11 cellular contexts compared by ENCODE assay signal in the genomic region with DNA sequence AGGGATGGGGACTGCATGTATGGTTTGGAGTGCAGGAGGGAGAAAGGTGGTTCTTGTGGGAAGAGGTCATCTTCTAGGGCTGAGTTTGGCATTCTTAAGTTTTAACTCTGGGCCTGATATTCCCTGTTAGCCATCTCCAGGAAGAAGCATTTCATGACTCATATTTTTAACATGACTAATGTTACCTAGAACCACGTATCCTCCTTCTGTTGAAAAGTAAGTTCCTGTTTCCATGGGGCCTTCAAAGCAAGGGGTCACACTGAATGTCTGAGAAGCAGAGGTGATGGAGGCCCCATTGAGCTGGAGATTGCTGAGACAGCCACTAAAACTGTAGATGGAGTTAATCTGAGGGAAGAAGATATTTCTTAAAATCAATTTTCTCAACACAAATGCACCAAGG. TPM values are rescaled to one million over a fixed set of nuclear protein-coding genes. Genes with fewer than 3 reads are reported as not detected.
DNase-seq lines count a peak whose midpoint lies in the region; ATAC-seq and FAIRE-seq lines count a peak whose summit lies in the region.
"Had no signal": no experiment of that assay in that cellular context is flagged by ENCODE, and none has a peak within 500 bp of the region (broad histone marks: within the 10 kb centered on the region; RNA-seq: fewer than 3 reads in every experiment).

No MANE protein-coding gene starts in this region.

- H3K79me1 ChIP-seq in neuronal stem cell (ENCODE audit: low read depth, low read length), result no peaks in the 10 kb centered on the region

- no peaks in the 10 kb centered on the region for H3K27me3 ChIP-seq in neuronal stem cell (ENCODE audit: control insufficient read depth in 3 of 3, insufficient read depth in 3 of 3, low read depth in 1 of 3, low read length in 3 of 3)
- H3K27me3 ChIP-seq: BLaER1 had no signal

- peak overlapping the region in 1 of 2 donors; percentile 78 for H3K27ac Mint-ChIP-seq in activated naive CD4-positive, alpha-beta T cell treated with anti-CD3 and anti-CD28 coated beads, Interleukin-2, amount 50 U/mL, for 72 hours

- H3K4me1 ChIP-seq in neuronal stem cell (ENCODE audit: control insufficient read depth in 2 of 2, insufficient read depth in 1 of 2, low read depth in 1 of 2, low read length in 2 of 2), result peaks cover 0 to 2% of the 10 kb centered on the region in 2 donors
- H3K4me1 ChIP-seq: BLaER1, psoas muscle had no signal

- peak; percentile 67 to 89 for ATAC-seq in activated naive CD4-positive, alpha-beta T cell treated with anti-CD3 and anti-CD28 coated beads, Interleukin-2, amount 50 U/mL, for 72 hours
- ATAC-seq in esophagus mucosa (peak; percentile 38), HG02623 (IDR thresholded peaks at IDR 0.05; ENCODE audit: unreplicated experiment) (no peak), GM21737 (IDR thresholded peaks at IDR 0.05; ENCODE audit: unreplicated experiment) (no peak)
- ATAC-seq: psoas muscle had no signal

- H2AFZ ChIP-seq in neuronal stem cell (ENCODE audit: low read length), result no peak overlapping the region

- no peak overlapping the region for H3K9ac ChIP-seq in neuronal stem cell (ENCODE audit: low read depth, low read length, poor library complexity)
- H3K9ac ChIP-seq: BLaER1 had no signal

- WGBS in neuronal stem cell (ENCODE audit: extremely low coverage in 2 of 2, insufficient read length in 2 of 2, insufficient replicate concordance in 1 of 2), 2 donors, result no CpG with 5 or more reads among the region's 1 CpG

- no peaks in the 10 kb centered on the region for H3K9me3 ChIP-seq in neuronal stem cell (replicated peaks in 1 of 2; ENCODE audit: control insufficient read depth in 2 of 2, insufficient read depth in 1 of 2, low read depth in 1 of 2, low read length in 2 of 2)
- H3K9me3 ChIP-seq: BLaER1, psoas muscle had no signal

- H2BK12ac ChIP-seq in neuronal stem cell (ENCODE audit: low read length), result no peak overlapping the region

- no peaks in the 10 kb centered on the region for H3K36me3 ChIP-seq in neuronal stem cell (replicated peaks in 1 of 2; ENCODE audit: control insufficient read depth in 2 of 2, insufficient read depth in 2 of 2, low read length in 2 of 2)
- H3K36me3 ChIP-seq: BLaER1 had no signal

- no peak overlapping the region for H4K91ac ChIP-seq in neuronal stem cell (ENCODE audit: low read depth, low read length, poor library complexity)

- no peak overlapping the region for H3K4me2 ChIP-seq in neuronal stem cell (ENCODE audit: insufficient read depth, low read length, poor library complexity, severe bottlenecking)
- H3K4me2 ChIP-seq: BLaER1 had no signal

- no peak overlapping the region for H3K4ac ChIP-seq in neuronal stem cell (ENCODE audit: low read length)

- H3K27ac ChIP-seq in neuronal stem cell (replicated peaks; ENCODE audit: low read length), result no peak overlapping the region
- H3K27ac ChIP-seq: BLaER1, psoas muscle had no signal

- H3K18ac ChIP-seq in neuronal stem cell (ENCODE audit: low read length), result no peak overlapping the region

- H4K8ac ChIP-seq in neuronal stem cell (ENCODE audit: low read depth, low read length), result no peak overlapping the region

- no peak for DNase-seq in activated naive CD4-positive, alpha-beta T cell treated with anti-CD3 and anti-CD28 coated beads, Interleukin-2, amount 50 U/mL, for 72 hours (ENCODE audit: low spot score in 2 of 2)
- DNase-seq in activated naive CD4-positive, alpha-beta T cell (lab: John Stamatoyannopoulos, UW), result no peak
- DNase-seq in RKO (ENCODE audit: low spot score) (peak; percentile 43), urothelium cell line (ENCODE audit: low spot score) (peak; percentile 33), neuronal stem cell (ENCODE audit: low spot score) (no peak)
- DNase-seq: NCI-H446 treated with DMSO at 0.1 percent for 48 hours, psoas muscle had no signal

- FAIRE-seq in urothelium cell line (lab: Jason Lieb, UNC), result no peak

- H2BK5ac ChIP-seq in neuronal stem cell (ENCODE audit: low read length), result no peak overlapping the region

- no peaks in the 10 kb centered on the region for H3K36me3 Mint-ChIP-seq in activated naive CD4-positive, alpha-beta T cell treated with anti-CD3 and anti-CD28 coated beads, Interleukin-2, amount 50 U/mL, for 72 hours

- no peaks in the 10 kb centered on the region for H3K9me3 Mint-ChIP-seq in activated naive CD4-positive, alpha-beta T cell treated with anti-CD3 and anti-CD28 coated beads, Interleukin-2, amount 50 U/mL, for 72 hours

- H2AK5ac ChIP-seq in neuronal stem cell (ENCODE audit: low read depth, low read length), result no peak overlapping the region

- no peak overlapping the region for H3K23ac ChIP-seq in neuronal stem cell (ENCODE audit: low read depth, low read length, poor library complexity)

- H3K14ac ChIP-seq in neuronal stem cell (ENCODE audit: low read length), result no peak overlapping the region

- H3K4me3 ChIP-seq in neuronal stem cell (ENCODE audit: low read length in 2 of 2), result no peak overlapping the region
- H3K4me3 ChIP-seq: BLaER1, psoas muscle had no signal

- no peak overlapping the region for H2BK120ac ChIP-seq in neuronal stem cell (ENCODE audit: low read depth, low read length)

- no peak overlapping the region for H2BK15ac ChIP-seq in neuronal stem cell (ENCODE audit: low read length)

RNA-seq across cellular contexts. Expression of gene FAM229B, which starts 30.2 kb away (rescaled TPM):
- 1 to 10 TPM; 1.3 to 6.3 TPM for total RNA-seq in activated naive CD4-positive, alpha-beta T cell treated with anti-CD3 and anti-CD28 coated beads, Interleukin-2, amount 50 U/mL, for 72 hours
- total RNA-seq in esophagus mucosa, result 5.1 TPM
- 49.5 TPM for polyA plus RNA-seq in neuronal stem cell (2013, experiment 1 of 2)
- polyA plus RNA-seq in neuronal stem cell (2013, experiment 2 of 2), result 50.6 TPM

RNA-seq across cellular contexts. Expression of gene TUBE1, which starts 30.3 kb away (rescaled TPM):
- 10 to 100 TPM; 16.4 to 26.9 TPM for total RNA-seq in activated naive CD4-positive, alpha-beta T cell treated with anti-CD3 and anti-CD28 coated beads, Interleukin-2, amount 50 U/mL, for 72 hours
- 13.1 TPM for total RNA-seq in esophagus mucosa
- polyA plus RNA-seq in neuronal stem cell (2013, experiment 1 of 2), result 15.2 TPM
- polyA plus RNA-seq in neuronal stem cell (2013, experiment 2 of 2), result 15.9 TPM

Comparison
In these comparisons a context has a peak if more than half of its experiments do, and no peak if none do; other contexts are left out.
1. ATAC-seq: peak in activated naive CD4-positive, alpha-beta T cell treated with anti-CD3 and anti-CD28 coated beads, Interleukin-2, amount 50 U/mL, for 72 hours (2 of 2) and esophagus mucosa (single experiment); none in HG02623 (single experiment) and GM21737 (single experiment).
2. DNase-seq: peak in RKO (single experiment) and urothelium cell line (single experiment); none in activated naive CD4-positive, alpha-beta T cell treated with anti-CD3 and anti-CD28 coated beads, Interleukin-2, amount 50 U/mL, for 72 hours (0 of 2), activated naive CD4-positive, alpha-beta T cell (0 of 4) and neuronal stem cell (single experiment).